ENCODE assay signal across 8 cellular contexts in genomic region chr17:67993153-67993997, GRCh38. TPM values are rescaled to one million over a fixed set of nuclear protein-coding genes. Genes with fewer than 3 reads are reported as not detected.
DNase-seq lines count a peak whose midpoint lies in the region; ATAC-seq and TF ChIP-seq lines count a peak whose summit lies in the region.

No MANE protein-coding gene starts in this region.

- peak overlapping the region; percentile 65 for H3K4me3 ChIP-seq in GM12875 (ENCODE audit: low read depth, low read length)
- peak overlapping the region; percentile 81 for H3K4me3 ChIP-seq in HFF-Myc (replicated peaks; ENCODE audit: low read depth, low read length)
- peak overlapping the region; percentile 92 for H3K4me3 ChIP-seq in right cardiac atrium (ENCODE audit: low read length)
- peak overlapping the region; percentile 64 to 65 for H3K4me3 ChIP-seq in aorta (ENCODE audit: low read length in 2 of 2)

- DNase-seq in HFF-Myc (ENCODE audit: extremely low read depth, low read depth) (no peak), NAMALWA (ENCODE audit: low spot score) (peak; percentile 74), T-helper 1 cell (peak; percentile 44 to 76 (median 58)), amygdala (lab: John Stamatoyannopoulos, UW) (peak in 49 of 56 donors; percentile 31 to 89 (median 70)), right cardiac atrium (peak; percentile 87 to 95 (median 95)), putamen (ENCODE audit: low spot score) (peak; percentile 89), aorta (peak; percentile 91 to 94)

- no peak for TF ChIP-seq CTCF in GM12875 (IDR thresholded peaks at IDR 0.05; ENCODE audit: borderline replicate concordance, insufficient read depth, low read depth, low read length)
- TF ChIP-seq CTCF in HFF-Myc (IDR thresholded peaks at IDR 0.05; ENCODE audit: low read depth, low read length, missing control alignments) = no peak

- ATAC-seq in right cardiac atrium (peak; percentile 70 to 87), aorta (ENCODE audit: low FRiP score) (peak; percentile 89)

- no peaks in the 10 kb centered on the region for H3K36me3 ChIP-seq in aorta (ENCODE audit: control insufficient read depth in 1 of 2, insufficient read depth in 2 of 2, low read length in 1 of 2)

- H3K27ac ChIP-seq in right cardiac atrium (ENCODE audit: low read length) = peak overlapping the region; percentile 97
- peak overlapping the region; percentile 59 to 97 for H3K27ac ChIP-seq in aorta (ENCODE audit: low read depth in 1 of 2, low read length in 2 of 2)

- H3K27me3 ChIP-seq in right cardiac atrium (ENCODE audit: control insufficient read depth, insufficient read depth) (no peaks in the 10 kb centered on the region), aorta (ENCODE audit: control insufficient read depth in 1 of 2, insufficient read depth in 2 of 2, low read length in 1 of 2) (no peaks in the 10 kb centered on the region)

- H3K9me3 ChIP-seq in right cardiac atrium (ENCODE audit: control insufficient read depth, low read length) (no peaks in the 10 kb centered on the region), aorta (ENCODE audit: control insufficient read depth, low read length) (no peaks in the 10 kb centered on the region)

- H3K4me1 ChIP-seq in right cardiac atrium (ENCODE audit: control insufficient read depth, insufficient read depth, low read length) (peaks cover 5% of the 10 kb centered on the region), aorta (ENCODE audit: control insufficient read depth in 1 of 2, insufficient read depth in 2 of 2, low read length in 2 of 2) (no peaks in the 10 kb centered on the region)

- intact Hi-C loops in right cardiac atrium (cut with DNase I) (no loop called here), aorta (cut with DNase I) (no loop called here)

- under 1% methylated on average over 144 of the region's 144 CpGs for WGBS in right cardiac atrium
- WGBS in aorta, 2 donors = 0% methylated on average over 108 to 144 of the region's 144 CpGs

RNA-seq across cellular contexts. Expression of gene C17orf58, which starts 2.9 kb away (rescaled TPM):
- total RNA-seq in right cardiac atrium = 1 to 10 TPM; 5.9 to 7.4 (median 6.9) TPM
- 12.0 TPM for polyA plus RNA-seq in right cardiac atrium
- total RNA-seq in aorta = 10 to 100 TPM in 1 of 2 donors, 1 to 10 TPM in 1; 5.2 to 15.8 TPM
- polyA plus RNA-seq in aorta = 10 to 100 TPM in 1 of 2 donors, 1 to 10 TPM in 1; 9.1 to 20.5 TPM

RNA-seq across cellular contexts. Expression of gene KPNA2, which starts 42.2 kb away (rescaled TPM):
- total RNA-seq in right cardiac atrium = 10 to 100 TPM; 16.7 to 29.5 (median 22.6) TPM
- 16.5 TPM for polyA plus RNA-seq in right cardiac atrium
- 10 to 100 TPM; 19.6 to 20.9 TPM for total RNA-seq in aorta
- polyA plus RNA-seq in aorta = 10 to 100 TPM in 1 of 2 donors, 1 to 10 TPM in 1; 5.8 to 11.1 TPM
